21 cellular contexts compared by ENCODE assay signal in genomic region chr2:97702731-97703470, GRCh38. TPM values are rescaled to one million over a fixed set of nuclear protein-coding genes. Genes with fewer than 3 reads are reported as not detected.
"Had no signal": no experiment of that assay in that cellular context is flagged by ENCODE, and none has a peak within 500 bp of the region (broad histone marks: within the 10 kb centered on the region; RNA-seq: fewer than 3 reads in every experiment).

No MANE protein-coding gene starts in this region.

- H3K27ac ChIP-seq: SK-N-MC, VCaP had no signal

- DNase-seq: activated CD4-positive, alpha-beta memory T cell treated with anti-CD3 and anti-CD28 coated beads for 36 hours; activated CD4-positive, alpha-beta T cell treated with anti-CD3 and anti-CD28 coated beads, Interleukin-2, amount 10 ng/mL, durations not matched to agents 7 days and 5 days; activated CD4-positive, CD25-positive, alpha-beta regulatory T cell; activated CD8-positive, alpha-beta memory T cell treated with anti-CD3 and anti-CD28 coated beads for 24 hours; activated gamma-delta T cell treated with Interleukin-2 at 50 U/mL for 16 hours; activated naive CD4-positive, alpha-beta T cell treated with anti-CD3 and anti-CD28 coated beads, Interleukin-2, amount 10 ng/mL, durations not matched to agents 7 days and 5 days; activated naive CD8-positive, alpha-beta T cell treated with anti-CD3 and anti-CD28 coated beads for 36 hours; activated T-cell treated with anti-CD3 and anti-CD28 coated beads, Interleukin-2, amount 50 U/mL, for 4 hours; aorta; central memory CD4-positive, alpha-beta T cell; Karpas-422; NCI-H1694 treated with DMSO at 0.1 percent for 48 hours; NCI-H2029 treated with DMSO at 0.1 percent for 48 hours; NCI-H345; NCI-H510A; NCI-H526 treated with DMSO at 0.1 percent for 48 hours; NCI-H82; T-helper 1 cell had no signal

- H3K4me3 ChIP-seq: SK-N-MC had no signal

RNA-seq across cellular contexts. Expression of gene ZAP70, which starts 10.5 kb away (rescaled TPM):
- total RNA-seq: bronchial epithelial cell had no signal
